ENCODE assay signal across 8 cellular contexts in genomic region chr12:84842406-84843013, GRCh38.
DNase-seq lines count a peak whose midpoint lies in the region; ATAC-seq, FAIRE-seq and TF ChIP-seq lines count a peak whose summit lies in the region.

No MANE protein-coding gene starts in this region.

- H3F3A ChIP-seq in PC-3 (ENCODE audit: low read length, unreplicated experiment): no peaks in the 10 kb centered on the region

- POLR2A ChIA-PET in PC-3 (lab: Charles Lee; ENCODE audit: unreplicated experiment): no interaction called here

- no peaks in the 10 kb centered on the region for H3K9me2 ChIP-seq in PC-3 (replicated peaks; ENCODE audit: low read length)

- no peak overlapping the region for H3K4me3 ChIP-seq in PC-3 (ENCODE audit: low read length)
- H3K4me3 ChIP-seq in parathyroid adenoma (ENCODE audit: low read depth, low read length): no peak overlapping the region

- no peak overlapping the region for H3K4me2 ChIP-seq in PC-3 (ENCODE audit: low read length)
- H3K4me2 ChIP-seq in parathyroid adenoma (ENCODE audit: low read length): no peak overlapping the region

- H2AFZ ChIP-seq in PC-3 (ENCODE audit: low read length) (no peak overlapping the region), parathyroid adenoma (no peak overlapping the region)

- no peaks in the 10 kb centered on the region for H3K27me3 ChIP-seq in PC-3 (ENCODE audit: low read length)
- no peaks in the 10 kb centered on the region for H3K27me3 ChIP-seq in parathyroid adenoma (ENCODE audit: control insufficient read depth, insufficient read depth, low read length)

- TF ChIP-seq POLR2A in GM12892 (IDR thresholded peaks at IDR 0.05; ENCODE audit: low read depth, low read length): no peak

- H3K36me3 ChIP-seq in PC-3 (ENCODE audit: low read depth, low read length) (no peaks in the 10 kb centered on the region), parathyroid adenoma (ENCODE audit: control insufficient read depth, insufficient read depth, low read length) (no peaks in the 10 kb centered on the region)

- H4K20me1 ChIP-seq in PC-3 (ENCODE audit: low read length): no peaks in the 10 kb centered on the region

- no peaks in the 10 kb centered on the region for H3K9me3 ChIP-seq in PC-3 (ENCODE audit: low read length)
- no peaks in the 10 kb centered on the region for H3K9me3 ChIP-seq in parathyroid adenoma (ENCODE audit: control insufficient read depth, low read length)

- H3K27ac ChIP-seq in PC-3 (ENCODE audit: low read length) (no peak overlapping the region), parathyroid adenoma (no peak overlapping the region)

- FAIRE-seq in HTR-8/SVneo (lab: Jason Lieb, UNC) (no peak), GM12892 (lab: Jason Lieb, UNC) (no peak)

- no TSS peak for BruUV-seq in PC-3 (replicated peaks; lab: Mats Ljungman, UMichigan)

- DNase-seq in EH (ENCODE audit: low read depth): peak; percentile 62
- peak; percentile 10 for DNase-seq in HTR-8/SVneo (ENCODE audit: insufficient read length, low spot score)
- DNase-seq in PC-3: peak; percentile 79
- DNase-seq in epidermal melanocyte (ENCODE audit: insufficient read length, low spot score): peak; percentile 26
- no peak for DNase-seq in activated CD4-positive, CD25-positive, alpha-beta regulatory T cell (lab: John Stamatoyannopoulos, UW)
- no peak for DNase-seq in GM12892 (ENCODE audit: insufficient read length)

- no peaks in the 10 kb centered on the region for H3K4me1 ChIP-seq in PC-3 (ENCODE audit: insufficient read depth, low read length)
- no peaks in the 10 kb centered on the region for H3K4me1 ChIP-seq in parathyroid adenoma

- H3K9ac ChIP-seq in PC-3 (ENCODE audit: low read length) (no peak overlapping the region), parathyroid adenoma (no peak overlapping the region)

- peak; percentile 81 for ATAC-seq in GM21529 (IDR thresholded peaks at IDR 0.05; ENCODE audit: unreplicated experiment)
- 0 out of 2 replicates have a peak, but pooled peaks have one; percentile 35 for ATAC-seq in PC-3

- CTCF ChIA-PET in PC-3 (lab: Charles Lee): interaction anchor here (1.2 kb wide), 1 partner anchor 204 kb away, joined by 4 read pairs; no protein-coding TSS in a partner anchor

- peak; percentile 82 for TF ChIP-seq CTCF in PC-3 (conservative IDR thresholded peaks at IDR 0.05; ENCODE audit: low read depth, low read length)
- peak; percentile 35 for TF ChIP-seq CTCF in parathyroid adenoma (IDR thresholded peaks at IDR 0.05)

- intact Hi-C loops in PC-3 (cut with micrococcal nuclease): loop anchor here (1.0 to 5.0 kb wide), 6 partner anchors 95 to 1838 kb away; no protein-coding TSS in a partner anchor

- H3K79me2 ChIP-seq in PC-3 (ENCODE audit: low read length) (no peaks in the 10 kb centered on the region), parathyroid adenoma (no peaks in the 10 kb centered on the region)

Comparison
In these comparisons a context has a peak if more than half of its experiments do, and no peak if none do; other contexts are left out.
1. DNase-seq: peak in EH (single experiment), HTR-8/SVneo (single experiment), PC-3 (single experiment) and epidermal melanocyte (single experiment); none in activated CD4-positive, CD25-positive, alpha-beta regulatory T cell (0 of 4) and GM12892 (single experiment).